In the genomic region with DNA sequence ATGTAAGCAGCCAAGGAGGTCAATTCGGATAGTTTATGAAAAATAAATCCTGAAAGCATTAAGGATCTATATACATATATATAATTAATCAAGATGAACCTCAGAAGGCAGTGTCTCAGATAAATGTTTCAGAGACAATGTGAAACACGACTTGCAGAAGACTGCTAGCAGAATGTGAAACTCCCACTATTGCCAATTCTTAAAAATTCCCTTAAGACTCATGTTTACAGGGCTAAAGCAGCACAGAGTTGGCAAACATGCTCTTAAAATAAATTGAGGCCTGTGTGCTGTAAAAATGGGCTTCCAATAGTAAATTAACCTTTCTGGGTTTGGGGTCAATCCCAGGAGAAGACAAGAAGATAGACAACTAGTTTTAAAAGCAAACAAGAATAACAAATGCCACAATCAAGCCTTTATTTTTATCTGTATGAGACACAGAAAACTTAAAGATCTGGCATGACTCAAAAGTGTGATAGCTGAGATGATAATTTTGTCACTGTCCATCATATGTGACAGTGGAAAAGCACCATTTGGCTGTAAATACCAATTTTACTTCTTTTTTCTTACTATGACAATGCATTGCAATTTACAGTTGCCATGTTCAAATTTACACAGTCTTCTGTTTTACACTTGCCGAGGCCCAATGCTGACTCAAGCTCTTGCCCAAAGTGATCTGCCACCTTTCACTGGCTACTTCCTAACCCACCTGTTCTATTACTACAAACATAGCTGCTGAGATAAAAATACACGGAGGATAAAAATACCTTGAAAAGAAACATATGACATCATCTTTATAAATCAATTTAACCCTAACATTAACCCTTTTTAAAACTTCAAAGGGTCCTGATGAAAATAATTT, we compare ENCODE assay signal across 1 cellular context.
TF ChIP-seq lines count a peak whose summit lies in the region.

No MANE protein-coding gene starts in this region.

TF ChIP-seq in HEK293, 187 proteins besides CTCF, POLR2A, EP300 and RAD21 (continued from another document):
- TF ChIP-seq, protein P1, sequence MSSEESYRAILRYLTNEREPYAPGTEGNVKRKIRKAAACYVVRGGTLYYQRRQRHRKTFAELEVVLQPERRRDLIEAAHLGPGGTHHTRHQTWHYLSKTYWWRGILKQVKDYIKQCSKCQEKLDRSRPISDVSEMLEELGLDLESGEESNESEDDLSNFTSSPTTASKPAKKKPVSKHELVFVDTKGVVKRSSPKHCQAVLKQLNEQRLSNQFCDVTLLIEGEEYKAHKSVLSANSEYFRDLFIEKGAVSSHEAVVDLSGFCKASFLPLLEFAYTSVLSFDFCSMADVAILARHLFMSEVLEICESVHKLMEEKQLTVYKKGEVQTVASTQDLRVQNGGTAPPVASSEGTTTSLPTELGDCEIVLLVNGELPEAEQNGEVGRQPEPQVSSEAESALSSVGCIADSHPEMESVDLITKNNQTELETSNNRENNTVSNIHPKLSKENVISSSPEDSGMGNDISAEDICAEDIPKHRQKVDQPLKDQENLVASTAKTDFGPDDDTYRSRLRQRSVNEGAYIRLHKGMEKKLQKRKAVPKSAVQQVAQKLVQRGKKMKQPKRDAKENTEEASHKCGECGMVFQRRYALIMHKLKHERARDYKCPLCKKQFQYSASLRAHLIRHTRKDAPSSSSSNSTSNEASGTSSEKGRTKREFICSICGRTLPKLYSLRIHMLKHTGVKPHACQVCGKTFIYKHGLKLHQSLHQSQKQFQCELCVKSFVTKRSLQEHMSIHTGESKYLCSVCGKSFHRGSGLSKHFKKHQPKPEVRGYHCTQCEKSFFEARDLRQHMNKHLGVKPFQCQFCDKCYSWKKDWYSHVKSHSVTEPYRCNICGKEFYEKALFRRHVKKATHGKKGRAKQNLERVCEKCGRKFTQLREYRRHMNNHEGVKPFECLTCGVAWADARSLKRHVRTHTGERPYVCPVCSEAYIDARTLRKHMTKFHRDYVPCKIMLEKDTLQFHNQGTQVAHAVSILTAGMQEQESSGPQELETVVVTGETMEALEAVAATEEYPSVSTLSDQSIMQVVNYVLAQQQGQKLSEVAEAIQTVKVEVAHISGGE (tag by site-specific recombination; conservative IDR thresholded peaks at IDR 0.05; ENCODE audit: low read depth): no peak
- TF ChIP-seq BCL11A (tag by site-specific recombination; IDR thresholded peaks at IDR 0.05; ENCODE audit: low read depth): no peak
- TF ChIP-seq ZNF416 (tag by site-specific recombination; IDR thresholded peaks at IDR 0.05): no peak
- no peak for TF ChIP-seq ZNF785 (tag by site-specific recombination; IDR thresholded peaks at IDR 0.05)
- no peak for TF ChIP-seq ZNF658 (tag by site-specific recombination; IDR thresholded peaks at IDR 0.05)
- TF ChIP-seq, protein P2, sequence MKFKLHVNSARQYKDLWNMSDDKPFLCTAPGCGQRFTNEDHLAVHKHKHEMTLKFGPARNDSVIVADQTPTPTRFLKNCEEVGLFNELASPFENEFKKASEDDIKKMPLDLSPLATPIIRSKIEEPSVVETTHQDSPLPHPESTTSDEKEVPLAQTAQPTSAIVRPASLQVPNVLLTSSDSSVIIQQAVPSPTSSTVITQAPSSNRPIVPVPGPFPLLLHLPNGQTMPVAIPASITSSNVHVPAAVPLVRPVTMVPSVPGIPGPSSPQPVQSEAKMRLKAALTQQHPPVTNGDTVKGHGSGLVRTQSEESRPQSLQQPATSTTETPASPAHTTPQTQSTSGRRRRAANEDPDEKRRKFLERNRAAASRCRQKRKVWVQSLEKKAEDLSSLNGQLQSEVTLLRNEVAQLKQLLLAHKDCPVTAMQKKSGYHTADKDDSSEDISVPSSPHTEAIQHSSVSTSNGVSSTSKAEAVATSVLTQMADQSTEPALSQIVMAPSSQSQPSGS (tag by site-specific recombination; IDR thresholded peaks at IDR 0.05; ENCODE audit: low read depth): peak; percentile 85
TF ChIP-seq in HEK293: peak in this region for 2.
